17 cellular contexts compared by ENCODE assay signal in the genomic region with DNA sequence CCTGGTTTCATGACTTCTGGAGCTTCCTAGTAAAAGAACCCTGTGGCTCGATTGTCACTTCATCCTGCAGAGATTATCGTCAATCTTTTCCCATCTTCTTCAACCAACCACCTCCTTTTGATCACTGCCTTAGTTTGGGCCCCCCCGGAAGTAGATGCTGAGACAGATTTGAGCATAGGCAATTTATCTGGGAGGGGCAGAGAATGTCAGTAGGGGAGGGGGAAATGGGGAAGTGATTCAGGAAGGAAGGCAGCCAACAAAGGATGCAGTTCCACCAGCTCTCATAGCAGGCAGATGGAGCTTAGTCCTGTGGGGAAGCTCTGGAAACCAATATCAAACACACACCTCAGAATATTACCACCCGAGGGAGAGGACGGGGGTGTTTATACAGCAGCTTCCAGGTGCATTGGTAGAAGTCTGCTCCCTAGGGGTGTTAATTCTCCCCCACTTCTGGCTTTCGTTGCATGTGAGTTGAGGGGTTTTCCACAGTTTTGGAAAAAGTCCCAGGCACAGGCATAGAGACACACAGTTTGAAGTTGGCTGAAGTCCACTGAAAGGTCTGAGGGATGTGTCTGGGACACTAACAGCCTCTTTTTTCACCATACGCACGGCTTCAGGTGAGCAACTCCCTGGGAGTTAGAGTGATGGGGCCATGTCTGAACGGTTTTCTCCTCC.
DNase-seq lines count a peak whose midpoint lies in the region; ATAC-seq, FAIRE-seq and TF ChIP-seq lines count a peak whose summit lies in the region.
"Had no signal": no experiment of that assay in that cellular context is flagged by ENCODE, and none has a peak within 500 bp of the region (broad histone marks: within the 10 kb centered on the region; RNA-seq: fewer than 3 reads in every experiment).

No MANE protein-coding gene starts in this region.

- in situ Hi-C loops in K562 (cut with MboI) = no loop called here

- H3K79me2 ChIP-seq in K562 (ENCODE audit: control insufficient read depth, insufficient read depth, low read length) = no peaks in the 10 kb centered on the region

- WGBS in K562 (ENCODE audit: insufficient coverage, low coverage, missing lambda C conversion rate) = 39% methylated on average over 9 of the region's 9 CpGs
- 34 to 50% (median 49%) methylated on average over 9 of the region's 9 CpGs for WGBS in spleen, 5 donors

- no peak for TF ChIP-seq POLR2A in K562 (conservative IDR thresholded peaks at IDR 0.05)
- TF ChIP-seq POLR2A in spleen (IDR thresholded peaks at IDR 0.05) = no peak

- 0 out of 2 replicates have a peak overlapping the region, but pooled peaks have one; percentile 34 for H2AFZ ChIP-seq in K562 (ENCODE audit: low read depth, low read length)

- no peaks in the 10 kb centered on the region for H4K20me1 ChIP-seq in K562 (replicated peaks; ENCODE audit: control insufficient read depth, insufficient read depth, low read length)

- no peaks in the 10 kb centered on the region for H3K9me3 ChIP-seq in K562 (replicated peaks; ENCODE audit: control insufficient read depth, insufficient read depth, low read depth, low read length)
- no peaks in the 10 kb centered on the region for H3K9me3 ChIP-seq in spleen
- no peaks in the 10 kb centered on the region for H3K9me3 ChIP-seq in lower lobe of right lung
- H3K9me3 ChIP-seq: A549 had no signal

- peak overlapping the region; percentile 32; the same call in 1 of the 2 replicates for H3K4me2 ChIP-seq in K562 (ENCODE audit: insufficient read depth, low read length)
- H3K4me2 ChIP-seq: A549 had no signal

- no peak overlapping the region for H3K4me3 ChIP-seq in K562
- H3K4me3 ChIP-seq in spleen = no peak overlapping the region
- no peak overlapping the region for H3K4me3 ChIP-seq in lower lobe of right lung
- H3K4me3 ChIP-seq: A549 had no signal

- H3K4me1 ChIP-seq in K562 (replicated peaks in 1 of 2; ENCODE audit: control insufficient read depth in 2 of 2, insufficient read depth in 2 of 2, low read length in 2 of 2) = peaks cover 2 to 34% of the 10 kb centered on the region in 2 experiments; a peak in 4 of 5 replicates
- peaks cover 0 to 63% (median 38%) of the 10 kb centered on the region in 6 donors for H3K4me1 ChIP-seq in spleen
- peaks cover 13% of the 10 kb centered on the region for H3K4me1 ChIP-seq in lower lobe of right lung
- H3K4me1 ChIP-seq: A549 had no signal

- POLR2A ChIA-PET in K562 (lab: Yijun Ruan, JAX) = interaction anchor here (0.7 to 1.9 kb wide), 3 partner anchors 13 to 410 kb away, joined by 3 to 6 read pairs (median 5); no protein-coding TSS in a partner anchor

- no peak for TF ChIP-seq RAD21 in K562 (CRISPR knock-in tag; conservative IDR thresholded peaks at IDR 0.05 in 1 of 2, IDR thresholded peaks at IDR 0.05 in 1 of 2)

- CTCF ChIA-PET in K562 (lab: Yijun Ruan, JAX; ENCODE audit: low intra/inter-chr PET ratio) = interaction anchor here (0.6 kb wide), 1 partner anchor 69 kb away, joined by 3 read pairs; no protein-coding TSS in a partner anchor

- intact Hi-C loops in K562 (cut with micrococcal nuclease) = no loop called here
- intact Hi-C loops in spleen (cut with DNase I; ENCODE audit: low total_unique reads) = no loop called here
- intact Hi-C loops in lower lobe of right lung (cut with DNase I) = no loop called here

- no peak for FAIRE-seq in K562 (lab: Jason Lieb, UNC)
- FAIRE-seq: A549, D721Med, H54 had no signal

- H3K27ac ChIP-seq in K562 (ENCODE audit: extremely low read depth, low read depth, low read length) = no peak overlapping the region
- peak overlapping the region in 5 of 8 donors; percentile 26 to 84 (median 69) for H3K27ac ChIP-seq in spleen
- H3K27ac ChIP-seq in lower lobe of right lung = no peak overlapping the region
- H3K27ac ChIP-seq: A549 had no signal

- no peak for TF ChIP-seq EP300 in K562 (IDR thresholded peaks at IDR 0.05; ENCODE audit: low read length)

- TF ChIP-seq CTCF in K562 (IDR thresholded peaks at IDR 0.05 in 2 of 3, conservative IDR thresholded peaks at IDR 0.05 in 1 of 3; ENCODE audit: insufficient read depth in 2 of 3, low read depth in 1 of 3, low read length in 3 of 3) (no peak), spleen (IDR thresholded peaks at IDR 0.05 in 8 of 11, conservative IDR thresholded peaks at IDR 0.05 in 3 of 11) (no peak), lower lobe of right lung (IDR thresholded peaks at IDR 0.05) (no peak)

- H3K9me1 ChIP-seq in K562 (ENCODE audit: control insufficient read depth, insufficient read depth, low read length) = no peaks in the 10 kb centered on the region

- DNase-seq in NOMO-1 (lab: John Stamatoyannopoulos, UW; ENCODE audit: unreplicated experiment in 2 of 2) (peak; percentile 3 to 21), NOMO-1 treated with dmso at 0.1 percent for 144 hours (lab: John Stamatoyannopoulos, UW; ENCODE audit: unreplicated experiment) (no peak), NCI-H446 treated with DMSO at 0.1 percent for 48 hours (lab: John Stamatoyannopoulos, UW) (peak; percentile 35), K562 (ENCODE audit: extremely low read depth in 1 of 4, low spot score in 3 of 4) (peak in 1 of 4 experiments; percentile 17), spleen (no peak), lower lobe of right lung (no peak), NCI-H82 (lab: John Stamatoyannopoulos, UW) (no peak), NCI-H748 (lab: John Stamatoyannopoulos, UW; ENCODE audit: unreplicated experiment) (no peak)
- DNase-seq: DMS79 treated with DMSO at 0.1 percent for 48 hours, GDM1, Kasumi-1, NCI-H1417 treated with DMSO at 0.1 percent for 48 hours, NCI-H2227 treated with DMSO at 0.1 percent for 48 hours, NCI-H526 treated with DMSO at 0.1 percent for 48 hours had no signal

- H3K27me3 ChIP-seq in K562 (ENCODE audit: control insufficient read depth in 2 of 2, insufficient read depth in 2 of 2, low read length in 2 of 2) = no peaks in the 10 kb centered on the region
- no peaks in the 10 kb centered on the region for H3K27me3 ChIP-seq in spleen (replicated peaks in 1 of 7)
- no peaks in the 10 kb centered on the region for H3K27me3 ChIP-seq in lower lobe of right lung (ENCODE audit: low read depth)

- no peak overlapping the region for H3K9ac ChIP-seq in K562 (ENCODE audit: insufficient read depth in 1 of 2, low read depth in 2 of 2, low read length in 2 of 2)

- ATAC-seq in K562 (no peak), lower lobe of right lung (no peak)
- ATAC-seq: A549 had no signal

- BruUV-seq in K562 (replicated peaks; lab: Mats Ljungman, UMichigan) = no TSS peak

- H3K36me3 ChIP-seq in K562 (ENCODE audit: control insufficient read depth, insufficient read depth, low read length) = no peaks in the 10 kb centered on the region
- H3K36me3 ChIP-seq in spleen = no peaks in the 10 kb centered on the region
- H3K36me3 ChIP-seq in lower lobe of right lung = no peaks in the 10 kb centered on the region

TF ChIP-seq in K562, 482 proteins besides CTCF, POLR2A, EP300 and RAD21 (continues in another document):
- TF ChIP-seq TRIM28 (IDR thresholded peaks at IDR 0.05) (no peak), PRPF4 (IDR thresholded peaks at IDR 0.05; ENCODE audit: insufficient read depth, low read depth, low read length, poor library complexity, severe bottlenecking) (no peak), CCAR2 (IDR thresholded peaks at IDR 0.05; ENCODE audit: low read depth, low read length) (no peak)
- TF ChIP-seq, protein P1, sequence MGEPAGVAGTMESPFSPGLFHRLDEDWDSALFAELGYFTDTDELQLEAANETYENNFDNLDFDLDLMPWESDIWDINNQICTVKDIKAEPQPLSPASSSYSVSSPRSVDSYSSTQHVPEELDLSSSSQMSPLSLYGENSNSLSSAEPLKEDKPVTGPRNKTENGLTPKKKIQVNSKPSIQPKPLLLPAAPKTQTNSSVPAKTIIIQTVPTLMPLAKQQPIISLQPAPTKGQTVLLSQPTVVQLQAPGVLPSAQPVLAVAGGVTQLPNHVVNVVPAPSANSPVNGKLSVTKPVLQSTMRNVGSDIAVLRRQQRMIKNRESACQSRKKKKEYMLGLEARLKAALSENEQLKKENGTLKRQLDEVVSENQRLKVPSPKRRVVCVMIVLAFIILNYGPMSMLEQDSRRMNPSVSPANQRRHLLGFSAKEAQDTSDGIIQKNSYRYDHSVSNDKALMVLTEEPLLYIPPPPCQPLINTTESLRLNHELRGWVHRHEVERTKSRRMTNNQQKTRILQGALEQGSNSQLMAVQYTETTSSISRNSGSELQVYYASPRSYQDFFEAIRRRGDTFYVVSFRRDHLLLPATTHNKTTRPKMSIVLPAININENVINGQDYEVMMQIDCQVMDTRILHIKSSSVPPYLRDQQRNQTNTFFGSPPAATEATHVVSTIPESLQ (CRISPR knock-in tag; IDR thresholded peaks at IDR 0.05) = no peak
- TF ChIP-seq, protein P2, sequence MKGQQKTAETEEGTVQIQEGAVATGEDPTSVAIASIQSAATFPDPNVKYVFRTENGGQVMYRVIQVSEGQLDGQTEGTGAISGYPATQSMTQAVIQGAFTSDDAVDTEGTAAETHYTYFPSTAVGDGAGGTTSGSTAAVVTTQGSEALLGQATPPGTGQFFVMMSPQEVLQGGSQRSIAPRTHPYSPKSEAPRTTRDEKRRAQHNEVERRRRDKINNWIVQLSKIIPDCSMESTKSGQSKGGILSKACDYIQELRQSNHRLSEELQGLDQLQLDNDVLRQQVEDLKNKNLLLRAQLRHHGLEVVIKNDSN (CRISPR knock-in tag; IDR thresholded peaks at IDR 0.05) = no peak
- TF ChIP-seq, protein P3, sequence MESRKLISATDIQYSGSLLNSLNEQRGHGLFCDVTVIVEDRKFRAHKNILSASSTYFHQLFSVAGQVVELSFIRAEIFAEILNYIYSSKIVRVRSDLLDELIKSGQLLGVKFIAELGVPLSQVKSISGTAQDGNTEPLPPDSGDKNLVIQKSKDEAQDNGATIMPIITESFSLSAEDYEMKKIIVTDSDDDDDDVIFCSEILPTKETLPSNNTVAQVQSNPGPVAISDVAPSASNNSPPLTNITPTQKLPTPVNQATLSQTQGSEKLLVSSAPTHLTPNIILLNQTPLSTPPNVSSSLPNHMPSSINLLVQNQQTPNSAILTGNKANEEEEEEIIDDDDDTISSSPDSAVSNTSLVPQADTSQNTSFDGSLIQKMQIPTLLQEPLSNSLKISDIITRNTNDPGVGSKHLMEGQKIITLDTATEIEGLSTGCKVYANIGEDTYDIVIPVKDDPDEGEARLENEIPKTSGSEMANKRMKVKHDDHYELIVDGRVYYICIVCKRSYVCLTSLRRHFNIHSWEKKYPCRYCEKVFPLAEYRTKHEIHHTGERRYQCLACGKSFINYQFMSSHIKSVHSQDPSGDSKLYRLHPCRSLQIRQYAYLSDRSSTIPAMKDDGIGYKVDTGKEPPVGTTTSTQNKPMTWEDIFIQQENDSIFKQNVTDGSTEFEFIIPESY (CRISPR knock-in tag; IDR thresholded peaks at IDR 0.05) = no peak

Comparison
In these comparisons a context has a peak if more than half of its experiments do, and no peak if none do; other contexts are left out.
1. DNase-seq: peak in NOMO-1 (2 of 2) and NCI-H446 treated with DMSO at 0.1 percent for 48 hours (single experiment); none in NOMO-1 treated with dmso at 0.1 percent for 144 hours (single experiment), spleen (single experiment), lower lobe of right lung (single experiment), NCI-H82 (single experiment) and NCI-H748 (single experiment).
2. H3K27ac ChIP-seq: peak in spleen (5 of 8); none in K562 (single experiment) and lower lobe of right lung (single experiment).